ENCODE assay signal across 8 cellular contexts in genomic region chr7:20330176-20330796, GRCh38. TPM values are rescaled to one million over a fixed set of nuclear protein-coding genes. Genes with fewer than 3 reads are reported as not detected.
DNase-seq lines count a peak whose midpoint lies in the region.

No MANE protein-coding gene starts in this region.

- no peaks in the 10 kb centered on the region for H3K27me3 ChIP-seq in MG63

- 0 out of 2 replicates have a peak, but pooled peaks cover 2% of the 10 kb centered on the region for H3K9me3 ChIP-seq in MG63

- DNase-seq in NCI-H1694 (lab: John Stamatoyannopoulos, UW) (peak; percentile 13), NCI-H1694 treated with DMSO at 0.1 percent for 48 hours (lab: John Stamatoyannopoulos, UW) (no peak), HCEC 1CT (peak; percentile 88), MG63 (peak; percentile 95), T1000 (lab: John Stamatoyannopoulos, UW) (peak; percentile 43), left kidney (ENCODE audit: low read depth, low spot score) (peak; percentile 97)
- DNase-seq in stimulated activated CD4-positive, alpha-beta T cell treated with anti-CD3 and anti-CD28 coated beads, Interleukin-1b, Interleukin-23, amount 100 ng/mL, for 24 hours (ENCODE audit: low read depth in 4 of 4, low spot score in 1 of 4) = peak; percentile 27 to 74 (median 42)

- peak overlapping the region; percentile 93 for H3K27ac ChIP-seq in cingulate gyrus (ENCODE audit: low read depth, low read length)

- H3K4me3 ChIP-seq in MG63 = peak overlapping the region; percentile 68

- H3K36me3 ChIP-seq in MG63 = no peaks in the 10 kb centered on the region

RNA-seq across cellular contexts. Expression of gene ITGB8, which starts 0.4 kb away (rescaled TPM):
- 5.4 and 9.3 TPM in 2 replicates for total RNA-seq in MG63 (2014; rRNA removed; shearing (Covaris generic); ENCODE audit: low replicate concordance)
